Comparison of ENCODE assay signal across 9 cellular contexts in the genomic region with DNA sequence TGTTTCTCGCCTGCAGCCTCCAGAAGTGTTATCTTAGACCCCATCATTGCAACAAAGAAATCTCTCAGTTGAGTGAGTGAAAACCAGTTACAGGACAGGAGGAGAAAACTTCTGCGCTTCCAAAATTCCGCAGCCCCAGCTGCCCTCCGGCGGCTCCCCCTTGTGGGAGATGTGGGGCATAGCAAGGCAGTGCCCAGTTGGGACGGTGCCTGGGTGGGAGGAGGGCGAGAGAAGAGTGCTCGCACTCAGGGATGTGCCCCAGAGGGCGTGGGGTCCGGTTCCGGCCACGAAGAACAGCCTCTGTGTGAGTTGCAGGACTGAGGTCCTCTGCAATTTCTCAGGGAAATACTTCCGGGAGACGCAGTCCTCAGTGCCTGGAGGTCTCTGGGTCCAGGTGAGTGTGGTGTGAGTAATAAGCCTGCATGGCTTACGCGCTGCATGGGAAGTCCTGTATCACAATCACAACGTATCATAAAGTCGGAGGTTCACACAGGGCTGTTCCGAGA.
DNase-seq lines count a peak whose midpoint lies in the region; ATAC-seq and TF ChIP-seq lines count a peak whose summit lies in the region.
"Had no signal": no experiment of that assay in that cellular context is flagged by ENCODE, and none has a peak within 500 bp of the region (broad histone marks: within the 10 kb centered on the region; RNA-seq: fewer than 3 reads in every experiment).

No MANE protein-coding gene starts in this region.

- peaks cover 31% of the 10 kb centered on the region for H3K27me3 Mint-ChIP-seq in activated CD8-positive, alpha-beta T cell treated with anti-CD3 and anti-CD28 coated beads for 36 hours

- peak; percentile 70 for ATAC-seq in GM21825 (IDR thresholded peaks at IDR 0.05; ENCODE audit: unreplicated experiment)
- ATAC-seq in activated CD8-positive, alpha-beta T cell treated with anti-CD3 and anti-CD28 coated beads for 36 hours, result peak; percentile 80
- ATAC-seq in esophagus mucosa, result peak; percentile 90

- CTCF ChIA-PET in activated CD8-positive, alpha-beta T cell treated with anti-CD3 and anti-CD28 coated beads for 36 hours (lab: Charles Lee), result interaction anchor here (0.7 to 3.4 kb wide), 11 partner anchors 9 to 900 kb away, joined by 3 to 29 read pairs (median 3); no protein-coding TSS in a partner anchor

- peaks cover 12% of the 10 kb centered on the region for H3K36me3 ChIP-seq in MG63
- H3K36me3 ChIP-seq in muscle layer of colon (ENCODE audit: insufficient read depth, low read length), result no peaks in the 10 kb centered on the region
- no peaks in the 10 kb centered on the region for H3K36me3 ChIP-seq in subcutaneous abdominal adipose tissue (ENCODE audit: control insufficient read depth in 5 of 5, insufficient read depth in 5 of 5, low read length in 5 of 5)

- in situ Hi-C loops in G401 (cut with HindIII; ENCODE audit: low sequenced_read_pairs), result no loop called here

- H3K9ac ChIP-seq in muscle layer of colon (ENCODE audit: low read length) (peak overlapping the region; percentile 22), subcutaneous abdominal adipose tissue (ENCODE audit: low read length in 5 of 5) (peak overlapping the region in 3 of 5 donors; percentile 19 to 63 (median 43))

- H3K4me3 ChIP-seq in MG63 (peak overlapping the region; percentile 51), muscle layer of colon (ENCODE audit: low read depth in 1 of 2, low read length in 2 of 2) (peak overlapping the region; percentile 38 to 82), subcutaneous abdominal adipose tissue (ENCODE audit: low read depth in 1 of 5, low read length in 5 of 5) (peak overlapping the region; percentile 46 to 71 (median 62))

- peaks cover 20% of the 10 kb centered on the region for H3K4me1 ChIP-seq in muscle layer of colon (ENCODE audit: insufficient read depth, low read length)
- H3K4me1 ChIP-seq in subcutaneous abdominal adipose tissue (ENCODE audit: control insufficient read depth in 5 of 5, insufficient read depth in 5 of 5, low read length in 5 of 5), result peaks cover 6 to 51% (median 39%) of the 10 kb centered on the region in 5 donors

- H3K27me3 ChIP-seq in MG63 (no peaks in the 10 kb centered on the region), muscle layer of colon (ENCODE audit: control insufficient read depth in 1 of 2, insufficient read depth in 2 of 2, low read length in 2 of 2) (no peaks in the 10 kb centered on the region), subcutaneous abdominal adipose tissue (ENCODE audit: control insufficient read depth in 5 of 5, insufficient read depth in 4 of 5, low read length in 5 of 5) (no peaks in the 10 kb centered on the region)

- DNase-seq in G401 (ENCODE audit: low spot score), result peak; percentile 16
- peak; percentile 73 for DNase-seq in MG63
- DNase-seq in activated CD8-positive, alpha-beta T cell treated with anti-CD3 and anti-CD28 coated beads for 36 hours, result peak; percentile 48
- no peak for DNase-seq in DMS79 (lab: John Stamatoyannopoulos, UW)

- H3K4me3 Mint-ChIP-seq in activated CD8-positive, alpha-beta T cell treated with anti-CD3 and anti-CD28 coated beads for 36 hours, result no peak overlapping the region
- H3K4me3 Mint-ChIP-seq: activated naive CD8-positive, alpha-beta T cell had no signal

- H3K9me3 ChIP-seq in MG63 (no peaks in the 10 kb centered on the region), muscle layer of colon (ENCODE audit: low read length) (no peaks in the 10 kb centered on the region), subcutaneous abdominal adipose tissue (ENCODE audit: control insufficient read depth in 5 of 5, low read length in 5 of 5) (no peaks in the 10 kb centered on the region)

- H3K9me3 Mint-ChIP-seq in activated CD8-positive, alpha-beta T cell treated with anti-CD3 and anti-CD28 coated beads for 36 hours, result no peaks in the 10 kb centered on the region

- intact Hi-C loops in activated CD8-positive, alpha-beta T cell treated with anti-CD3 and anti-CD28 coated beads for 36 hours (cut with micrococcal nuclease), result loop anchor here (5.0 kb wide), 1 partner anchor 546 kb away; no protein-coding TSS in a partner anchor

- peak; percentile 92 for TF ChIP-seq CTCF in activated CD8-positive, alpha-beta T cell treated with anti-CD3 and anti-CD28 coated beads for 36 hours (IDR thresholded peaks at IDR 0.05)

- no peaks in the 10 kb centered on the region for H3K4me1 Mint-ChIP-seq in activated CD8-positive, alpha-beta T cell treated with anti-CD3 and anti-CD28 coated beads for 36 hours (ENCODE audit: low read depth)

- no peak overlapping the region for H3K27ac Mint-ChIP-seq in activated CD8-positive, alpha-beta T cell treated with anti-CD3 and anti-CD28 coated beads for 36 hours
- H3K27ac Mint-ChIP-seq: activated naive CD8-positive, alpha-beta T cell had no signal

- H3K27ac ChIP-seq in muscle layer of colon (ENCODE audit: low read depth, low read length), result peak overlapping the region; percentile 46
- H3K27ac ChIP-seq in subcutaneous abdominal adipose tissue (ENCODE audit: low read depth, low read length), result peak overlapping the region; percentile 15

- POLR2A ChIA-PET in activated CD8-positive, alpha-beta T cell treated with anti-CD3 and anti-CD28 coated beads for 36 hours (lab: Charles Lee), result no interaction called here

- H3K36me3 Mint-ChIP-seq in activated CD8-positive, alpha-beta T cell treated with anti-CD3 and anti-CD28 coated beads for 36 hours (ENCODE audit: low read depth), result no peaks in the 10 kb centered on the region
- H3K36me3 Mint-ChIP-seq: activated naive CD8-positive, alpha-beta T cell had no signal
